Comparison of ENCODE assay signal across 26 cellular contexts in genomic region chr19:49811328-49811727, GRCh38. TPM values are rescaled to one million over a fixed set of nuclear protein-coding genes. Genes with fewer than 3 reads are reported as not detected.
A peak's percentile ranks its signal among the peaks of the same experiment; 100 is the strongest.
DNase-seq lines count a peak whose midpoint lies in the region; ATAC-seq, FAIRE-seq and TF ChIP-seq lines count a peak whose summit lies in the region.
"Had no signal": no experiment of that assay in that cellular context is flagged by ENCODE, and none has a peak within 500 bp of the region (broad histone marks: within the 10 kb centered on the region; RNA-seq: fewer than 3 reads in every experiment).

No MANE protein-coding gene starts in this region.

- no peak overlapping the region for H3K4me3 ChIP-seq in CD4-positive, alpha-beta memory T cell (ENCODE audit: low read length in 2 of 2)
- H3K4me3 ChIP-seq in GM12878: no peak overlapping the region
- H3K4me3 ChIP-seq: ascending aorta, hepatocyte, mucosa of descending colon had no signal

- WGBS in GM12878 (ENCODE audit: insufficient coverage, insufficient replicate concordance, low lambda C conversion rate, missing lambda C conversion rate): 100% methylated on average over 6 of the region's 6 CpGs

- no peak for TF ChIP-seq CTCF in GM12878 (IDR thresholded peaks at IDR 0.05 in 2 of 3, conservative IDR thresholded peaks at IDR 0.05 in 1 of 3; ENCODE audit: control insufficient read depth in 2 of 3, extremely low read depth in 1 of 3, insufficient read depth in 1 of 3, low read depth in 3 of 3, low read length in 3 of 3)
- TF ChIP-seq CTCF in nephron (IDR thresholded peaks at IDR 0.05; ENCODE audit: unreplicated experiment in 3 of 3): no peak

- TF ChIP-seq RAD21 in GM12878 (IDR thresholded peaks at IDR 0.05; ENCODE audit: insufficient read depth, low read depth, low read length): no peak

- H3K79me2 ChIP-seq in GM12878 (ENCODE audit: control insufficient read depth, insufficient read depth, low read length): no peaks in the 10 kb centered on the region
- H3K79me2 ChIP-seq: hepatocyte had no signal

- no peaks in the 10 kb centered on the region for H3K27me3 Mint-ChIP-seq in CD4-positive, alpha-beta memory T cell
- peaks cover 5% of the 10 kb centered on the region for H3K27me3 Mint-ChIP-seq in nephron (ENCODE audit: low read depth)
- H3K27me3 Mint-ChIP-seq: activated naive CD8-positive, alpha-beta T cell had no signal

- no peaks in the 10 kb centered on the region for H3K9me3 Mint-ChIP-seq in CD4-positive, alpha-beta memory T cell
- no peaks in the 10 kb centered on the region for H3K9me3 Mint-ChIP-seq in nephron

- H3K4me1 Mint-ChIP-seq in CD4-positive, alpha-beta memory T cell: peaks cover 16 to 50% (median 35%) of the 10 kb centered on the region in 4 donors
- H3K4me1 Mint-ChIP-seq in nephron: peaks cover 36% of the 10 kb centered on the region

- H3K36me3 Mint-ChIP-seq in CD4-positive, alpha-beta memory T cell: peaks cover 2 to 10% of the 10 kb centered on the region in 2 donors
- peaks cover 3% of the 10 kb centered on the region for H3K36me3 Mint-ChIP-seq in nephron (ENCODE audit: low read depth)
- H3K36me3 Mint-ChIP-seq: activated naive CD8-positive, alpha-beta T cell had no signal

- no peaks in the 10 kb centered on the region for H3K36me3 ChIP-seq in CD4-positive, alpha-beta memory T cell (ENCODE audit: insufficient read depth, low read length)
- peaks cover 0 to 1% of the 10 kb centered on the region in 2 experiments; a peak in 2 of 4 replicates for H3K36me3 ChIP-seq in GM12878 (ENCODE audit: control insufficient read depth in 2 of 2, insufficient read depth in 2 of 2, low read length in 1 of 2)

- H3K27ac ChIP-seq in CD4-positive, alpha-beta memory T cell (ENCODE audit: low read depth, low read length): no peak overlapping the region
- H3K27ac ChIP-seq in GM12878 (ENCODE audit: control insufficient read depth, insufficient read depth): no peak overlapping the region
- H3K27ac ChIP-seq: ascending aorta, foreskin keratinocyte, hepatocyte had no signal

- in situ Hi-C loops in G401 (cut with HindIII; ENCODE audit: low sequenced_read_pairs) (no loop called here), GM12878 (cut with MboI) (no loop called here)

- no peak overlapping the region for H3K9ac ChIP-seq in GM12878 (ENCODE audit: control insufficient read depth, insufficient read depth, low read length)

- DNase-seq in CD4-positive, alpha-beta memory T cell: no peak
- peak; percentile 6 for DNase-seq in G401 (ENCODE audit: low spot score)
- DNase-seq in GM12878 (ENCODE audit: low read depth, low spot score): no peak
- DNase-seq in cerebellar cortex (ENCODE audit: low spot score): no peak
- no peak for DNase-seq in NCI-H1105 treated with DMSO at 0.1 percent for 48 hours (lab: John Stamatoyannopoulos, UW)
- DNase-seq in activated effector memory CD4-positive, alpha-beta T cell treated with anti-CD3 and anti-CD28 coated beads, Interleukin-2, amount 50 U/mL, for 16 hours: no peak
- DNase-seq: activated CD4-positive, CD25-positive, alpha-beta regulatory T cell treated with anti-CD3 and anti-CD28 coated beads, Interleukin-2, amount 50 U/mL, for 72 hours; activated CD8-positive, alpha-beta memory T cell treated with anti-CD3 and anti-CD28 coated beads for 24 hours; central memory CD4-positive, alpha-beta T cell; EL; erythroblast; foreskin keratinocyte; GOT3; left ventricle myocardium inferior; mucosa of descending colon; NCI-H1436 treated with DMSO at 0.1 percent for 48 hours; NCI-H524; occipital lobe; stimulated activated CD4-positive, alpha-beta T cell treated with anti-CD3 and anti-CD28 coated beads, Interleukin-2, amount 100 ng/mL, for 48 hours; stimulated activated naive CD4-positive, alpha-beta T cell treated with Interleukin-2 at 50 U/mL for 16 hours had no signal

- H3K27me3 ChIP-seq in CD4-positive, alpha-beta memory T cell (ENCODE audit: insufficient read depth, low read length): no peaks in the 10 kb centered on the region
- H3K27me3 ChIP-seq in GM12878 (replicated peaks in 1 of 2; ENCODE audit: control insufficient read depth in 2 of 2, insufficient read depth in 2 of 2, low read length in 1 of 2): no peaks in the 10 kb centered on the region
- H3K27me3 ChIP-seq: ascending aorta, foreskin keratinocyte, hepatocyte had no signal

- H3K4me3 Mint-ChIP-seq in CD4-positive, alpha-beta memory T cell: peak overlapping the region in 4 of 8 donors; percentile 32 to 90 (median 54)
- H3K4me3 Mint-ChIP-seq in nephron: peak overlapping the region; percentile 57 to 97 (median 93)

- no peak for TF ChIP-seq EP300 in GM12878 (IDR thresholded peaks at IDR 0.05; ENCODE audit: borderline replicate concordance in 1 of 2, control insufficient read depth in 1 of 2, low read depth in 2 of 2, low read length in 2 of 2)

- H4K20me1 ChIP-seq in GM12878 (ENCODE audit: control insufficient read depth, insufficient read depth): no peaks in the 10 kb centered on the region

- intact Hi-C loops in CD4-positive, alpha-beta memory T cell (cut with micrococcal nuclease): no loop called here
- intact Hi-C loops in GM12878 (cut with micrococcal nuclease; ENCODE audit: unreplicated experiment): no loop called here

- BruUV-seq in GM12878 (replicated peaks; lab: Mats Ljungman, UMichigan): no TSS peak

- TF ChIP-seq POLR2A in GM12878 (IDR thresholded peaks at IDR 0.05; ENCODE audit: low read depth, low read length): no peak

- H3K4me1 ChIP-seq in CD4-positive, alpha-beta memory T cell (ENCODE audit: insufficient read depth, low read length): peaks cover 31% of the 10 kb centered on the region
- peaks cover 7% of the 10 kb centered on the region; the same call in 1 of the 2 replicates for H3K4me1 ChIP-seq in GM12878 (ENCODE audit: control insufficient read depth, insufficient read depth, low read length)

- H3K27ac Mint-ChIP-seq in CD4-positive, alpha-beta memory T cell: peak overlapping the region in 4 of 7 donors; percentile 24 to 75 (median 50)
- H3K27ac Mint-ChIP-seq in nephron: no peak overlapping the region

- SMC1A ChIA-PET in GM12878 (lab: Charles Lee; ENCODE audit: uncharacterized antibody, unreplicated experiment): no interaction called here

- no peak overlapping the region for H3K4me2 ChIP-seq in GM12878 (ENCODE audit: control insufficient read depth, insufficient read depth)
- H3K4me2 ChIP-seq: hepatocyte had no signal

- no peaks in the 10 kb centered on the region for H3K9me3 ChIP-seq in CD4-positive, alpha-beta memory T cell (ENCODE audit: control insufficient read depth in 1 of 2, low read length in 2 of 2)
- H3K9me3 ChIP-seq in GM12878 (replicated peaks; ENCODE audit: control insufficient read depth, insufficient read depth, low read length): no peaks in the 10 kb centered on the region
- H3K9me3 ChIP-seq: ascending aorta, left ventricle myocardium inferior, mucosa of descending colon had no signal

- RAD21 ChIA-PET in GM12878 (lab: Charles Lee; ENCODE audit: unreplicated experiment): interaction anchor here (0.5 to 1.4 kb wide), 2 partner anchors 39 to 102 kb away, joined by 4 read pairs; no protein-coding TSS in a partner anchor

- POLR2A ChIA-PET in CD4-positive, alpha-beta memory T cell (lab: Charles Lee; ENCODE audit: partially characterized antibody): interaction anchor here (1.2 to 3.6 kb wide), 4 partner anchors 39 to 94 kb away, joined by 5 to 37 read pairs (median 22); partner anchors contain the start of genes AKT1S1, AP2A1, PTOV1 and TBC1D17
- POLR2A ChIA-PET in GM12878 (lab: Charles Lee): no interaction called here

- ATAC-seq in GM12878: no peak
- ATAC-seq: foreskin keratinocyte, mucosa of descending colon had no signal

- CTCF ChIA-PET in CD4-positive, alpha-beta memory T cell (lab: Charles Lee; ENCODE audit: partially characterized antibody): interaction anchor here (1.8 kb wide), 1 partner anchor 94 kb away, joined by 7 read pairs; no protein-coding TSS in a partner anchor
- CTCF ChIA-PET in GM12878 (lab: Yijun Ruan, JAX): interaction anchor here (1.8 kb wide), 1 partner anchor 28 kb away, joined by 5 read pairs; no protein-coding TSS in a partner anchor

- no peak overlapping the region for H2AFZ ChIP-seq in GM12878 (ENCODE audit: control insufficient read depth, low read depth, low read length)
- H2AFZ ChIP-seq: hepatocyte had no signal

- FAIRE-seq in GM12878 (lab: Jason Lieb, UNC): no peak
- FAIRE-seq: RCC 7860 had no signal

RNA-seq across cellular contexts. Expression of gene FUZ, which starts 1.8 kb away (rescaled TPM):
- 10 to 100 TPM; 22.4 to 24.1 TPM for total RNA-seq in CD4-positive, alpha-beta memory T cell
- polyA plus RNA-seq in CD4-positive, alpha-beta memory T cell: 1 to 10 TPM; 4.9 to 7.4 TPM
- total RNA-seq in G401 (2014; rRNA removed; shearing (Covaris generic)): 33.9 and 38.6 TPM in 2 replicates
- total RNA-seq in GM12878 (2013; cell fraction: nucleolus; rRNA removed): 8.9 and 9.1 TPM in 2 replicates
- total RNA-seq in GM12878 (2014; rRNA removed): 10.8 and 11.2 TPM in 2 replicates
- total RNA-seq in GM12878 (2014; rRNA removed; fragmentation: Illumina TruSeq; extraction: Trizol): 5.0 and 6.0 TPM in 2 replicates
- total RNA-seq in GM12878 (2021): 10.4 and 11.5 TPM in 2 replicates
- polyA plus RNA-seq in GM12878 (2011; ENCODE audit: low read depth): 7.5 TPM
- 8.3 and 8.5 TPM in 2 replicates for polyA plus RNA-seq in GM12878 (2011; rRNA removed)
- polyA plus RNA-seq in GM12878 (2011; cell fraction: cytosol; rRNA removed): 8.5 and 12.6 TPM in 2 replicates
- polyA plus RNA-seq in GM12878 (2011; cell fraction: nucleus; rRNA removed): 21.0 and 21.7 TPM in 2 replicates
- 9.1 and 10.3 TPM in 2 replicates for polyA plus RNA-seq in GM12878 (2012)
- 4.8 and 5.1 TPM in 2 replicates for polyA plus RNA-seq in GM12878 (2014; fragmentation: Illumina TruSeq; extraction: Trizol)
- polyA plus RNA-seq in GM12878 (2014; fragmentation: Nextera tagmentation; extraction: Ambion mirVana): under 1 TPM; 0.18 to 0.38 TPM
- polyA plus RNA-seq in GM12878 (2014; rRNA removed): 9.0 and 11.0 TPM in 2 replicates
- 10 to 100 TPM in 1 of 2 experiments, 1 to 10 TPM in 1; 9.3 to 10.4 TPM for polyA plus RNA-seq in GM12878 (2016; fragmentation: Nextera tagmentation; extraction: Ambion mirVana)
- polyA minus RNA-seq in GM12878 (2011; rRNA and poly(A)+ RNA removed): 5.0 and 7.3 TPM in 2 replicates
- 4.6 and 7.5 TPM in 2 replicates for polyA minus RNA-seq in GM12878 (2011; cell fraction: cytosol; rRNA and poly(A)+ RNA removed)
- 3.4 and 4.5 TPM in 2 replicates for polyA minus RNA-seq in GM12878 (2011; cell fraction: nucleus; rRNA and poly(A)+ RNA removed)

RNA-seq across cellular contexts. Expression of gene MED25, which starts 6.8 kb away (rescaled TPM):
- total RNA-seq in CD4-positive, alpha-beta memory T cell: 10 to 100 TPM; 41.8 to 48.8 TPM
- 10 to 100 TPM; 10.7 to 22.9 TPM for polyA plus RNA-seq in CD4-positive, alpha-beta memory T cell
- total RNA-seq in G401 (2014; rRNA removed; shearing (Covaris generic)): 30.2 and 44.7 TPM in 2 replicates
- 48.8 and 55.5 TPM in 2 replicates for total RNA-seq in GM12878 (2013; cell fraction: nucleolus; rRNA removed)
- total RNA-seq in GM12878 (2014; rRNA removed): 12.8 and 15.6 TPM in 2 replicates
- total RNA-seq in GM12878 (2014; rRNA removed; fragmentation: Illumina TruSeq; extraction: Trizol): 8.0 and 8.2 TPM in 2 replicates
- 49.5 and 53.9 TPM in 2 replicates for total RNA-seq in GM12878 (2021)
- 23.8 TPM for polyA plus RNA-seq in GM12878 (2011; ENCODE audit: low read depth)
- polyA plus RNA-seq in GM12878 (2011; rRNA removed): 12.6 and 15.5 TPM in 2 replicates
- 14.4 and 17.5 TPM in 2 replicates for polyA plus RNA-seq in GM12878 (2011; cell fraction: cytosol; rRNA removed)
- 104 and 107 TPM in 2 replicates for polyA plus RNA-seq in GM12878 (2011; cell fraction: nucleus; rRNA removed)
- 37.8 and 50.2 TPM in 2 replicates for polyA plus RNA-seq in GM12878 (2012)
- 14.3 and 32.4 TPM in 2 replicates for polyA plus RNA-seq in GM12878 (2014; fragmentation: Illumina TruSeq; extraction: Trizol)
- 1 to 10 TPM; 3.5 to 5.2 TPM for polyA plus RNA-seq in GM12878 (2014; fragmentation: Nextera tagmentation; extraction: Ambion mirVana)
- 24.5 and 34.4 TPM in 2 replicates for polyA plus RNA-seq in GM12878 (2014; rRNA removed)
- 10 to 100 TPM; 18.7 to 20.7 TPM for polyA plus RNA-seq in GM12878 (2016; fragmentation: Nextera tagmentation; extraction: Ambion mirVana)
- 27.4 and 44.8 TPM in 2 replicates for polyA minus RNA-seq in GM12878 (2011; rRNA and poly(A)+ RNA removed)
- polyA minus RNA-seq in GM12878 (2011; cell fraction: cytosol; rRNA and poly(A)+ RNA removed): 18.2 and 19.9 TPM in 2 replicates
- polyA minus RNA-seq in GM12878 (2011; cell fraction: nucleus; rRNA and poly(A)+ RNA removed): 28.3 and 50.0 TPM in 2 replicates

RNA-seq across cellular contexts. Expression of gene PTOV1, which starts 39.6 kb away (rescaled TPM):
- 100 to 1,000 TPM; 150 to 156 TPM for total RNA-seq in CD4-positive, alpha-beta memory T cell
- polyA plus RNA-seq in CD4-positive, alpha-beta memory T cell: 10 to 100 TPM; 40.7 to 57.9 TPM
- 147 and 166 TPM in 2 replicates for total RNA-seq in G401 (2014; rRNA removed; shearing (Covaris generic))
- total RNA-seq in GM12878 (2013; cell fraction: nucleolus; rRNA removed): 58.2 and 66.1 TPM in 2 replicates
- total RNA-seq in GM12878 (2014; rRNA removed) (28.7 and 36.6 TPM in 2 replicates), GM12878 (2014; rRNA removed; fragmentation: Illumina TruSeq; extraction: Trizol) (17.8 and 18.1 TPM in 2 replicates), GM12878 (2021) (76.7 and 83.5 TPM in 2 replicates)
- polyA plus RNA-seq in GM12878 (2011; ENCODE audit: low read depth): 30.2 TPM
- polyA plus RNA-seq in GM12878 (2011; rRNA removed) (13.2 and 23.4 TPM in 2 replicates), GM12878 (2014; fragmentation: Illumina TruSeq; extraction: Trizol) (3.6 and 21.2 TPM in 2 replicates), GM12878 (2014; fragmentation: Nextera tagmentation; extraction: Ambion mirVana) (10 to 100 TPM in 1 of 2 experiments, 1 to 10 TPM in 1; 3.2 to 10.6 TPM), GM12878 (2014; rRNA removed) (38.1 and 41.5 TPM in 2 replicates), GM12878 (2016; fragmentation: Nextera tagmentation; extraction: Ambion mirVana) (10 to 100 TPM; 14.8 to 45.0 TPM)
- polyA plus RNA-seq in GM12878 (2011; cell fraction: cytosol; rRNA removed): 27.6 and 37.3 TPM in 2 replicates
- polyA plus RNA-seq in GM12878 (2011; cell fraction: nucleus; rRNA removed): 211 and 220 TPM in 2 replicates
- polyA plus RNA-seq in GM12878 (2012): 65.8 and 71.6 TPM in 2 replicates
- polyA minus RNA-seq in GM12878 (2011; rRNA and poly(A)+ RNA removed): 23.6 and 59.2 TPM in 2 replicates
- 23.4 and 35.5 TPM in 2 replicates for polyA minus RNA-seq in GM12878 (2011; cell fraction: cytosol; rRNA and poly(A)+ RNA removed)
- 46.5 and 68.3 TPM in 2 replicates for polyA minus RNA-seq in GM12878 (2011; cell fraction: nucleus; rRNA and poly(A)+ RNA removed)

RNA-seq across cellular contexts. Expression of gene AP2A1, which starts 44.5 kb away (rescaled TPM):
- 10 to 100 TPM; 55.5 to 56.2 TPM for total RNA-seq in CD4-positive, alpha-beta memory T cell
- 1 to 10 TPM; 2.6 to 9.5 TPM for polyA plus RNA-seq in CD4-positive, alpha-beta memory T cell
- total RNA-seq in G401 (2014; rRNA removed; shearing (Covaris generic)): 152 and 155 TPM in 2 replicates
- total RNA-seq in GM12878 (2013; cell fraction: nucleolus; rRNA removed): 37.9 and 42.8 TPM in 2 replicates
- total RNA-seq in GM12878 (2014; rRNA removed) (45.1 and 51.0 TPM in 2 replicates), GM12878 (2014; rRNA removed; fragmentation: Illumina TruSeq; extraction: Trizol) (12.4 and 14.7 TPM in 2 replicates), GM12878 (2021) (71.8 and 78.8 TPM in 2 replicates)
- 15.6 TPM for polyA plus RNA-seq in GM12878 (2011; ENCODE audit: low read depth)
- polyA plus RNA-seq in GM12878 (2011; rRNA removed) (7.7 and 23.7 TPM in 2 replicates), GM12878 (2014; fragmentation: Illumina TruSeq; extraction: Trizol) (10.1 and 16.8 TPM in 2 replicates), GM12878 (2014; fragmentation: Nextera tagmentation; extraction: Ambion mirVana) (under 1 TPM; 0.68 to 0.84 TPM), GM12878 (2014; rRNA removed) (46.3 and 66.2 TPM in 2 replicates), GM12878 (2016; fragmentation: Nextera tagmentation; extraction: Ambion mirVana) (10 to 100 TPM; 44.0 TPM)
- polyA plus RNA-seq in GM12878 (2011; cell fraction: cytosol; rRNA removed): 34.3 and 37.4 TPM in 2 replicates
- 62.3 and 88.8 TPM in 2 replicates for polyA plus RNA-seq in GM12878 (2011; cell fraction: nucleus; rRNA removed)
- 46.3 and 52.4 TPM in 2 replicates for polyA plus RNA-seq in GM12878 (2012)
- polyA minus RNA-seq in GM12878 (2011; rRNA and poly(A)+ RNA removed): 67.0 TPM in 2 replicates
- polyA minus RNA-seq in GM12878 (2011; cell fraction: cytosol; rRNA and poly(A)+ RNA removed): 36.8 and 43.7 TPM in 2 replicates
- polyA minus RNA-seq in GM12878 (2011; cell fraction: nucleus; rRNA and poly(A)+ RNA removed): 20.9 and 34.3 TPM in 2 replicates

RNA-seq across cellular contexts. Expression of gene TSKS, which starts 48.2 kb away (rescaled TPM):
- 1 to 10 TPM in 1 of 2 experiments, under 1 TPM in 1; 0.90 to 1.1 TPM for total RNA-seq in CD4-positive, alpha-beta memory T cell
- polyA plus RNA-seq in CD4-positive, alpha-beta memory T cell: under 1 TPM; 0.16 to 0.56 TPM
- total RNA-seq in G401 (2014; rRNA removed; shearing (Covaris generic)): 0.49 TPM in 1 of 2 replicates, not detected in the other
- not detected in 2 replicates for total RNA-seq in GM12878 (2013; cell fraction: nucleolus; rRNA removed)
- total RNA-seq in GM12878 (2014; rRNA removed): not detected in 2 replicates
- total RNA-seq in GM12878 (2014; rRNA removed; fragmentation: Illumina TruSeq; extraction: Trizol): not detected in 2 replicates
- not detected in 2 replicates for total RNA-seq in GM12878 (2021)
- not detected for polyA plus RNA-seq in GM12878 (2011; ENCODE audit: low read depth)
- polyA plus RNA-seq in GM12878 (2011; rRNA removed): not detected in 2 replicates
- not detected in 2 replicates for polyA plus RNA-seq in GM12878 (2011; cell fraction: cytosol; rRNA removed)
- 0.13 TPM in 1 of 2 replicates, not detected in the other for polyA plus RNA-seq in GM12878 (2011; cell fraction: nucleus; rRNA removed)
- polyA plus RNA-seq in GM12878 (2012): not detected in 2 replicates
- polyA plus RNA-seq in GM12878 (2014; fragmentation: Illumina TruSeq; extraction: Trizol): not detected in 2 replicates
- not detected for polyA plus RNA-seq in GM12878 (2014; fragmentation: Nextera tagmentation; extraction: Ambion mirVana)
- polyA plus RNA-seq in GM12878 (2014; rRNA removed): 0.08 TPM in 1 of 2 replicates, not detected in the other
- not detected for polyA plus RNA-seq in GM12878 (2016; fragmentation: Nextera tagmentation; extraction: Ambion mirVana)
- polyA minus RNA-seq in GM12878 (2011; rRNA and poly(A)+ RNA removed): not detected in 2 replicates
- polyA minus RNA-seq in GM12878 (2011; cell fraction: cytosol; rRNA and poly(A)+ RNA removed): not detected in 2 replicates
- polyA minus RNA-seq in GM12878 (2011; cell fraction: nucleus; rRNA and poly(A)+ RNA removed): not detected in 2 replicates
- total RNA-seq: ascending aorta, hepatocyte, renal cortical epithelial cell had no signal
- polyA plus RNA-seq: hepatocyte had no signal

Comparison
In these comparisons a context has a peak if more than half of its experiments do, and no peak if none do; other contexts are left out.
1. H3K27ac Mint-ChIP-seq: peak in CD4-positive, alpha-beta memory T cell (4 of 7); none in nephron (0 of 3).